Comparison of ENCODE assay signal across 8 cellular contexts in the genomic region with DNA sequence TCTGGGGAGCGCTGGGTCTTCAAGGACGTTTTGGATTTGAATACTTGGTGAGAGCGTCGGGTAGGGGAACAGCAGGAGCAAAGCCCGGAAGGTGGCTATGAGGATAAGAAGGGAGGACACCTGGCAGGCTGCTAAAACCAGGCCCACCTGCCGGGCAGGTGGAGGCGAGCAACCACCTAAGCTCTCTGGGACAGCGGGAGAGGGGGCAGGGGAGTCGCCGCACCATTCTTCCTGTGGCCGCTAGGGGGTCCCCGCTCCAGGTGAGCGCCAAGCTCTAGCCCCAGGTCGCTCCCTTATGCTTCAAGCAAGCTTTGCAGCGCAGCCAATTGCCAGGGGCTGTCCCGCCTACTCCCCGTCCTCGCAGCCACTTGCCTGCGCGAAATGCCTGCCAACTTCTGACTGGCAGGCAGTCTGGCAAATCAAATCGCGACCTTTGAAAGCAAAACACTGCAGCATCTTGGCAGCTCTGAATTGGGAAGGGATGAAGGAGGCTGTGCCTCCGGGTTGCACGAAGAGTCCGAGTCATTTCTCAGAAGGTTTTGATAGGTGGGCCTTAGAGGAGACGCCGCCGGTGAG. TPM values are rescaled to one million over a fixed set of nuclear protein-coding genes. Genes with fewer than 3 reads are reported as not detected.
DNase-seq lines count a peak whose midpoint lies in the region; ATAC-seq and TF ChIP-seq lines count a peak whose summit lies in the region.

A gene (plus strand): TSS at position 469 of the 576 bp plus-strand sequence. CDS start 3,746 bp downstream, outside the sequence.

- peaks cover 9% of the 10 kb centered on the region; the same call in 1 of the 2 replicates for H3K79me2 ChIP-seq in GM23338 (replicated peaks; ENCODE audit: insufficient read depth)
- peaks cover 23% of the 10 kb centered on the region for H3K79me2 ChIP-seq in fibroblast of lung (ENCODE audit: control insufficient read depth, insufficient read depth, low read length)

- ATAC-seq in GM23338 = peak; percentile 92
- ATAC-seq in naive thymus-derived CD8-positive, alpha-beta T cell = peak; percentile 93

- TF ChIP-seq CTCF in GM23338 (conservative IDR thresholded peaks at IDR 0.05; ENCODE audit: low read depth in 2 of 2) (peak; percentile 51 to 76), fibroblast of lung (conservative IDR thresholded peaks at IDR 0.05 in 1 of 2, IDR thresholded peaks at IDR 0.05 in 1 of 2; ENCODE audit: low read depth in 1 of 2, low read length in 2 of 2) (peak; percentile 38 to 62)

- H3K27me3 ChIP-seq in GM23338 (ENCODE audit: insufficient read depth) (no peaks in the 10 kb centered on the region), fibroblast of lung (ENCODE audit: control insufficient read depth, insufficient read depth, low read length) (no peaks in the 10 kb centered on the region)

- no peaks in the 10 kb centered on the region for H3K9me3 ChIP-seq in fibroblast of lung (ENCODE audit: control insufficient read depth, insufficient read depth, low read depth, low read length)

- H3K36me3 ChIP-seq in GM23338 (ENCODE audit: insufficient read depth) (no peaks in the 10 kb centered on the region; the same call in 1 of the 2 replicates), fibroblast of lung (ENCODE audit: control insufficient read depth, insufficient read depth, low read length) (peaks cover 1% of the 10 kb centered on the region)

- H3K9ac ChIP-seq in fibroblast of lung (ENCODE audit: insufficient read depth, low read length) = peak within 1 kb of the TSS; percentile 59

- H3K4me1 ChIP-seq in GM23338 (ENCODE audit: insufficient read depth) = peaks cover 18% of the 10 kb centered on the region
- H3K4me1 ChIP-seq in fibroblast of lung (ENCODE audit: control insufficient read depth, extremely low read depth, insufficient read depth, low read length) = peaks cover 19% of the 10 kb centered on the region

- H3K27ac ChIP-seq in GM23338 (ENCODE audit: low read depth) (peak within 1 kb of the TSS; percentile 62), fibroblast of lung (ENCODE audit: insufficient read depth, low read length) (peak within 1 kb of the TSS; percentile 78)

- POLR2A ChIA-PET in naive thymus-derived CD8-positive, alpha-beta T cell (lab: Charles Lee) = interaction anchor here (0.6 to 7.9 kb wide), 21 partner anchors 12 to 227 kb away, joined by 3 to 183 read pairs (median 4); a partner anchor contains a TSS

- peaks cover 6% of the 10 kb centered on the region for H3F3A ChIP-seq in GM23338 (replicated peaks; ENCODE audit: low read depth)

- H3K27me3 Mint-ChIP-seq in GM23338 (ENCODE audit: insufficient read depth, low read depth, poor library complexity) = peaks cover 6% of the 10 kb centered on the region
- no peaks in the 10 kb centered on the region for H3K27me3 Mint-ChIP-seq in naive thymus-derived CD8-positive, alpha-beta T cell

- H3K4me3 ChIP-seq in GM23338 (peak within 1 kb of the TSS; percentile 68), fibroblast of lung (replicated peaks in 1 of 4; ENCODE audit: control extremely low read depth in 1 of 4, insufficient read depth in 1 of 4, low read depth in 3 of 4, low read length in 4 of 4) (peak within 1 kb of the TSS; percentile 76 to 95 (median 86))

- H3K9me3 Mint-ChIP-seq in GM23338 = no peaks in the 10 kb centered on the region
- H3K9me3 Mint-ChIP-seq in naive thymus-derived CD8-positive, alpha-beta T cell = no peaks in the 10 kb centered on the region

- peaks cover 24% of the 10 kb centered on the region for H3K4me1 Mint-ChIP-seq in GM23338
- peaks cover 38 to 88% (median 72%) of the 10 kb centered on the region in 4 donors for H3K4me1 Mint-ChIP-seq in naive thymus-derived CD8-positive, alpha-beta T cell

- H3K4me2 ChIP-seq in GM23338 (peak within 1 kb of the TSS; percentile 88), fibroblast of lung (ENCODE audit: extremely low read depth, insufficient read depth, low read length) (peak within 1 kb of the TSS; percentile 97)

- H3K4me3 Mint-ChIP-seq in GM23338 = peak within 1 kb of the TSS; percentile 97
- peak within 1 kb of the TSS; percentile 92 to 100 (median 98) for H3K4me3 Mint-ChIP-seq in naive thymus-derived CD8-positive, alpha-beta T cell

- peak within 1 kb of the TSS; percentile 89 for H3K27ac Mint-ChIP-seq in GM23338
- H3K27ac Mint-ChIP-seq in naive thymus-derived CD8-positive, alpha-beta T cell = peak within 1 kb of the TSS; percentile 86 to 98 (median 95)

- H2AFZ ChIP-seq in GM23338 (peak within 1 kb of the TSS; percentile 72), fibroblast of lung (ENCODE audit: low read length) (peak within 1 kb of the TSS; percentile 77)

- no peaks in the 10 kb centered on the region for H4K20me1 ChIP-seq in GM23338 (replicated peaks; ENCODE audit: insufficient read depth)
- H4K20me1 ChIP-seq in fibroblast of lung (ENCODE audit: control insufficient read depth, extremely low read depth, insufficient read depth, low read length) = no peaks in the 10 kb centered on the region

- peak; percentile 98 for DNase-seq in EH (ENCODE audit: low read depth)
- peak; percentile 100 for DNase-seq in GM23338 (ENCODE audit: low spot score)
- DNase-seq in LHCN-M2 (ENCODE audit: low read depth) = peak; percentile 98
- DNase-seq in RPMI8226 = peak; percentile 100
- DNase-seq in activated T-helper 1 cell treated with anti-CD3 and anti-CD28 coated beads, Interleukin-2, amount 50 U/mL, for 16 hours (ENCODE audit: low read depth in 1 of 2, low spot score in 1 of 2) = peak; percentile 92 to 94
- DNase-seq in fibroblast of lung (ENCODE audit: low read depth in 2 of 2) = peak; percentile 99 to 100
- peak; percentile 91 to 99 (median 97) for DNase-seq in naive thymus-derived CD8-positive, alpha-beta T cell
- DNase-seq in stimulated activated naive CD4-positive, alpha-beta T cell (lab: John Stamatoyannopoulos, UW) = peak; percentile 92 to 98 (median 96)

- peaks cover 3% of the 10 kb centered on the region for H3K36me3 Mint-ChIP-seq in GM23338 (ENCODE audit: low read depth)
- H3K36me3 Mint-ChIP-seq in naive thymus-derived CD8-positive, alpha-beta T cell = peaks cover 0 to 23% (median 11%) of the 10 kb centered on the region in 3 donors

- no peaks in the 10 kb centered on the region for H3K9me2 ChIP-seq in GM23338 (ENCODE audit: insufficient read depth)

TF ChIP-seq in GM23338, 12 proteins besides CTCF, POLR2A, EP300 and RAD21 (continues in another document):
- TF ChIP-seq NANOG (IDR thresholded peaks at IDR 0.05; ENCODE audit: borderline replicate concordance) = no peak
- TF ChIP-seq CREB1 (CRISPR knock-in tag; IDR thresholded peaks at IDR 0.05; ENCODE audit: low read depth) = peak; percentile 70
- no peak for TF ChIP-seq STAT1 (IDR thresholded peaks at IDR 0.05; ENCODE audit: unreplicated experiment)
- TF ChIP-seq EZH2 (IDR thresholded peaks at IDR 0.05; ENCODE audit: low read depth, unreplicated experiment) = no peak
- no peak for TF ChIP-seq ZNF114 (CRISPR knock-in tag; IDR thresholded peaks at IDR 0.05)
- peak; percentile 33; the same call in 1 of the 2 replicates for TF ChIP-seq POLR2AphosphoS5 (IDR thresholded peaks at IDR 0.05; ENCODE audit: low read depth)
- peak; percentile 22 for TF ChIP-seq JUNB (IDR thresholded peaks at IDR 0.05; ENCODE audit: unreplicated experiment)
- no peak for TF ChIP-seq ZNF331 (CRISPR knock-in tag; IDR thresholded peaks at IDR 0.05; ENCODE audit: low read depth)

RNA-seq across cellular contexts. Expression of the gene that starts here (rescaled TPM):
- 8.6 and 9.6 TPM in 2 replicates for total RNA-seq in GM23338 (2014; rRNA removed; shearing (Covaris generic))
- polyA plus RNA-seq in GM23338 (2016; fragmentation: Nextera tagmentation; extraction: Ambion mirVana) = 4.6 and 5.5 TPM in 2 replicates
- 18.8 and 19.2 TPM in 2 replicates for total RNA-seq in LHCN-M2 (2014; rRNA removed)
- polyA plus RNA-seq in LHCN-M2 (2012) = 23.5 TPM
- 25.9 and 85.2 TPM in 2 replicates for total RNA-seq in fibroblast of lung
- 42.0 and 65.3 TPM in 2 replicates for polyA plus RNA-seq in fibroblast of lung
- 27.8 and 42.7 TPM in 2 replicates for polyA plus RNA-seq in fibroblast of lung (2012)
- polyA minus RNA-seq in fibroblast of lung (ENCODE audit: low replicate concordance) = 89.4 and 143 TPM in 2 replicates
- total RNA-seq in naive thymus-derived CD8-positive, alpha-beta T cell = 10 to 100 TPM; 58.3 to 59.3 TPM
- polyA plus RNA-seq in naive thymus-derived CD8-positive, alpha-beta T cell = 10 to 100 TPM; 57.5 to 90.4 (median 89.5) TPM

Comparison
In these comparisons a context has a peak if more than half of its experiments do, and no peak if none do; other contexts are left out.
1. Peak in every context shown above with its lines: DNase-seq, ATAC-seq, H3K4me3 ChIP-seq and H3K27ac ChIP-seq.